ENCODE assay signal across 8 cellular contexts in genomic region chr2:55010149-55010591, GRCh38. TPM values are rescaled to one million over a fixed set of nuclear protein-coding genes. Genes with fewer than 3 reads are reported as not detected.
DNase-seq lines count a peak whose midpoint lies in the region; ATAC-seq and TF ChIP-seq lines count a peak whose summit lies in the region.

No MANE protein-coding gene starts in this region.

- WGBS in tibial nerve, 2 donors, result 6 to 16% methylated on average over 5 of the region's 5 CpGs

- H3K9me3 ChIP-seq in MG63 (0 out of 2 replicates have a peak, but pooled peaks cover under 1% of the 10 kb centered on the region), tibial nerve (no peaks in the 10 kb centered on the region)
- no peaks in the 10 kb centered on the region for H3K9me3 ChIP-seq in effector memory CD4-positive, alpha-beta T cell (ENCODE audit: control insufficient read depth, low read length)

- H3K27me3 ChIP-seq in MG63, result no peaks in the 10 kb centered on the region
- H3K27me3 ChIP-seq in effector memory CD4-positive, alpha-beta T cell (replicated peaks; ENCODE audit: control insufficient read depth, insufficient read depth, low read length, poor library complexity, severe bottlenecking), result no peaks in the 10 kb centered on the region
- H3K27me3 ChIP-seq in tibial nerve, result no peaks in the 10 kb centered on the region

- peaks cover 21% of the 10 kb centered on the region for H3K4me1 ChIP-seq in effector memory CD4-positive, alpha-beta T cell (ENCODE audit: control insufficient read depth, insufficient read depth, low read length, poor library complexity, severe bottlenecking)
- peaks cover 0 to 98% (median 56%) of the 10 kb centered on the region in 4 donors for H3K4me1 ChIP-seq in tibial nerve

- no peak for TF ChIP-seq CTCF in GM10266 (IDR thresholded peaks at IDR 0.05; ENCODE audit: control insufficient read depth, insufficient read depth, low read depth, missing control alignments)
- no peak for TF ChIP-seq CTCF in tibial nerve (IDR thresholded peaks at IDR 0.05)

- peak; percentile 94 for ATAC-seq in GM21786 (IDR thresholded peaks at IDR 0.05; ENCODE audit: unreplicated experiment)
- ATAC-seq in activated CD4-positive, CD25-positive, alpha-beta regulatory T cell treated with anti-CD3 and anti-CD28 coated beads, Interleukin-2, amount 50 U/mL, for 24 hours, result peak; percentile 76 to 82

- TF ChIP-seq EP300 in tibial nerve (IDR thresholded peaks at IDR 0.05), result peak in 1 of 2 donors; percentile 72

- peak in 1 of 2 donors; percentile 18 for TF ChIP-seq POLR2A in tibial nerve (IDR thresholded peaks at IDR 0.05)

- H3K27ac ChIP-seq in effector memory CD4-positive, alpha-beta T cell (ENCODE audit: insufficient read depth, low read length, poor library complexity, severe bottlenecking), result peak overlapping the region; percentile 35
- H3K27ac ChIP-seq in tibial nerve, result peak overlapping the region; percentile 9 to 69 (median 41)

- H3K4me3 ChIP-seq in MG63, result no peak overlapping the region
- H3K4me3 ChIP-seq in effector memory CD4-positive, alpha-beta T cell (ENCODE audit: insufficient read depth, low read depth, low read length, poor library complexity, severe bottlenecking), result peak overlapping the region; percentile 26
- peak overlapping the region in 3 of 4 donors; percentile 6 to 38 (median 31) for H3K4me3 ChIP-seq in tibial nerve

- DNase-seq in GM10266 (ENCODE audit: extremely low spot score), result peak; percentile 43
- peak; percentile 32 for DNase-seq in MG63
- peak; percentile 6 to 38 (median 37) for DNase-seq in effector memory CD4-positive, alpha-beta T cell
- peak; percentile 70 for DNase-seq in mucosa of gallbladder (ENCODE audit: low spot score)
- peak in 1 of 2 donors; percentile 49 for DNase-seq in tibial nerve (ENCODE audit: low spot score in 2 of 2)
- no peak for DNase-seq in H4 (ENCODE audit: low spot score)

- H3K36me3 ChIP-seq in MG63 (peaks cover 21% of the 10 kb centered on the region), tibial nerve (no peaks in the 10 kb centered on the region)
- no peaks in the 10 kb centered on the region for H3K36me3 ChIP-seq in effector memory CD4-positive, alpha-beta T cell (ENCODE audit: control insufficient read depth, insufficient read depth, low read length)

RNA-seq across cellular contexts. Expression of gene RTN4, which starts 40.1 kb away (rescaled TPM):
- 304 and 433 TPM in 2 replicates for total RNA-seq in MG63 (2014; rRNA removed; shearing (Covaris generic); ENCODE audit: low replicate concordance)
- total RNA-seq in mucosa of gallbladder (370 TPM), tibial nerve (100 to 1,000 TPM; 232 to 245 (median 243) TPM)
- 120 and 187 TPM in 2 replicates for total RNA-seq in H4 (2014; rRNA removed; shearing (Covaris generic))
